1 cellular context compared by ENCODE assay signal in the genomic region with DNA sequence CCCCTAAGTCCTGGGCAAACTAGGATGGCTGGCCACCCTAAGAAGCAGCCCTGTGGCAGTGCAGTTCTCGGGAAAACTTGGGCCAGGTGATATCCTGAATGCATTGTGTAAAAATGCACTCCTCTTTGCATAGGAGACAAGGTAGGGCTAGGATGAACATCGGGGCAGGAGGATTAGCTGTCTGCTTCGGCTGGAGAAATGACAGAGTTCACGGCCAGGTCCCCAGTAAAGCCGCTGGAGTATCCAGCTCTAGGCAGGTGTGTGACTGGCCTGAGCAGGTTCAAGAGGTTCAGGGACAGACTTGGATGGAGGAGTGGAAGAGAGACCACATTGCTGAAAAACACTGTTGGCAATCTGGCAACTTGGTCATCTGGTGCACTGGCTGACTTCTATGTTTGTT.
TF ChIP-seq lines count a peak whose summit lies in the region.

No MANE protein-coding gene starts in this region.

TF ChIP-seq in HepG2, 621 proteins besides CTCF, POLR2A, EP300 and RAD21:
- TF ChIP-seq FOXC1 (CRISPR knock-in tag; IDR thresholded peaks at IDR 0.05; ENCODE audit: borderline replicate concordance) (no peak), CENPX (CRISPR knock-in tag; IDR thresholded peaks at IDR 0.05) (no peak), SP140L (CRISPR knock-in tag; IDR thresholded peaks at IDR 0.05; ENCODE audit: borderline replicate concordance) (no peak), MZF1 (CRISPR knock-in tag; IDR thresholded peaks at IDR 0.05; ENCODE audit: borderline replicate concordance) (no peak), XBP1 (CRISPR knock-in tag; IDR thresholded peaks at IDR 0.05) (no peak), ZC3H13 (CRISPR knock-in tag; IDR thresholded peaks at IDR 0.05) (no peak), ZFP37 (CRISPR knock-in tag; IDR thresholded peaks at IDR 0.05; ENCODE audit: borderline replicate concordance) (no peak), ZNF30 (CRISPR knock-in tag; IDR thresholded peaks at IDR 0.05) (no peak), ZNF775 (CRISPR knock-in tag; IDR thresholded peaks at IDR 0.05; ENCODE audit: borderline replicate concordance) (no peak)
- TF ChIP-seq, protein P1, sequence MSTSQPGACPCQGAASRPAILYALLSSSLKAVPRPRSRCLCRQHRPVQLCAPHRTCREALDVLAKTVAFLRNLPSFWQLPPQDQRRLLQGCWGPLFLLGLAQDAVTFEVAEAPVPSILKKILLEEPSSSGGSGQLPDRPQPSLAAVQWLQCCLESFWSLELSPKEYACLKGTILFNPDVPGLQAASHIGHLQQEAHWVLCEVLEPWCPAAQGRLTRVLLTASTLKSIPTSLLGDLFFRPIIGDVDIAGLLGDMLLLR (CRISPR knock-in tag; IDR thresholded peaks at IDR 0.05), result no peak
- TF ChIP-seq, protein P2, sequence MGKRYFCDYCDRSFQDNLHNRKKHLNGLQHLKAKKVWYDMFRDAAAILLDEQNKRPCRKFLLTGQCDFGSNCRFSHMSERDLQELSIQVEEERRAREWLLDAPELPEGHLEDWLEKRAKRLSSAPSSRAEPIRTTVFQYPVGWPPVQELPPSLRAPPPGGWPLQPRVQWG (CRISPR knock-in tag; IDR thresholded peaks at IDR 0.05; ENCODE audit: borderline replicate concordance, low read depth), result no peak
- TF ChIP-seq, protein P3, sequence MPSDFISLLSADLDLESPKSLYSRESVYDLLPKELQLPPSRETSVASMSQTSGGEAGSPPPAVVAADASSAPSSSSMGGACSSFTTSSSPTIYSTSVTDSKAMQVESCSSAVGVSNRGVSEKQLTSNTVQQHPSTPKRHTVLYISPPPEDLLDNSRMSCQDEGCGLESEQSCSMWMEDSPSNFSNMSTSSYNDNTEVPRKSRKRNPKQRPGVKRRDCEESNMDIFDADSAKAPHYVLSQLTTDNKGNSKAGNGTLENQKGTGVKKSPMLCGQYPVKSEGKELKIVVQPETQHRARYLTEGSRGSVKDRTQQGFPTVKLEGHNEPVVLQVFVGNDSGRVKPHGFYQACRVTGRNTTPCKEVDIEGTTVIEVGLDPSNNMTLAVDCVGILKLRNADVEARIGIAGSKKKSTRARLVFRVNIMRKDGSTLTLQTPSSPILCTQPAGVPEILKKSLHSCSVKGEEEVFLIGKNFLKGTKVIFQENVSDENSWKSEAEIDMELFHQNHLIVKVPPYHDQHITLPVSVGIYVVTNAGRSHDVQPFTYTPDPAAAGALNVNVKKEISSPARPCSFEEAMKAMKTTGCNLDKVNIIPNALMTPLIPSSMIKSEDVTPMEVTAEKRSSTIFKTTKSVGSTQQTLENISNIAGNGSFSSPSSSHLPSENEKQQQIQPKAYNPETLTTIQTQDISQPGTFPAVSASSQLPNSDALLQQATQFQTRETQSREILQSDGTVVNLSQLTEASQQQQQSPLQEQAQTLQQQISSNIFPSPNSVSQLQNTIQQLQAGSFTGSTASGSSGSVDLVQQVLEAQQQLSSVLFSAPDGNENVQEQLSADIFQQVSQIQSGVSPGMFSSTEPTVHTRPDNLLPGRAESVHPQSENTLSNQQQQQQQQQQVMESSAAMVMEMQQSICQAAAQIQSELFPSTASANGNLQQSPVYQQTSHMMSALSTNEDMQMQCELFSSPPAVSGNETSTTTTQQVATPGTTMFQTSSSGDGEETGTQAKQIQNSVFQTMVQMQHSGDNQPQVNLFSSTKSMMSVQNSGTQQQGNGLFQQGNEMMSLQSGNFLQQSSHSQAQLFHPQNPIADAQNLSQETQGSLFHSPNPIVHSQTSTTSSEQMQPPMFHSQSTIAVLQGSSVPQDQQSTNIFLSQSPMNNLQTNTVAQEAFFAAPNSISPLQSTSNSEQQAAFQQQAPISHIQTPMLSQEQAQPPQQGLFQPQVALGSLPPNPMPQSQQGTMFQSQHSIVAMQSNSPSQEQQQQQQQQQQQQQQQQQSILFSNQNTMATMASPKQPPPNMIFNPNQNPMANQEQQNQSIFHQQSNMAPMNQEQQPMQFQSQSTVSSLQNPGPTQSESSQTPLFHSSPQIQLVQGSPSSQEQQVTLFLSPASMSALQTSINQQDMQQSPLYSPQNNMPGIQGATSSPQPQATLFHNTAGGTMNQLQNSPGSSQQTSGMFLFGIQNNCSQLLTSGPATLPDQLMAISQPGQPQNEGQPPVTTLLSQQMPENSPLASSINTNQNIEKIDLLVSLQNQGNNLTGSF (CRISPR knock-in tag; IDR thresholded peaks at IDR 0.05), result no peak
- TF ChIP-seq, protein P4, sequence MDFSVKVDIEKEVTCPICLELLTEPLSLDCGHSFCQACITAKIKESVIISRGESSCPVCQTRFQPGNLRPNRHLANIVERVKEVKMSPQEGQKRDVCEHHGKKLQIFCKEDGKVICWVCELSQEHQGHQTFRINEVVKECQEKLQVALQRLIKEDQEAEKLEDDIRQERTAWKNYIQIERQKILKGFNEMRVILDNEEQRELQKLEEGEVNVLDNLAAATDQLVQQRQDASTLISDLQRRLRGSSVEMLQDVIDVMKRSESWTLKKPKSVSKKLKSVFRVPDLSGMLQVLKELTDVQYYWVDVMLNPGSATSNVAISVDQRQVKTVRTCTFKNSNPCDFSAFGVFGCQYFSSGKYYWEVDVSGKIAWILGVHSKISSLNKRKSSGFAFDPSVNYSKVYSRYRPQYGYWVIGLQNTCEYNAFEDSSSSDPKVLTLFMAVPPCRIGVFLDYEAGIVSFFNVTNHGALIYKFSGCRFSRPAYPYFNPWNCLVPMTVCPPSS (IDR thresholded peaks at IDR 0.05), result no peak
- TF ChIP-seq, protein P5, sequence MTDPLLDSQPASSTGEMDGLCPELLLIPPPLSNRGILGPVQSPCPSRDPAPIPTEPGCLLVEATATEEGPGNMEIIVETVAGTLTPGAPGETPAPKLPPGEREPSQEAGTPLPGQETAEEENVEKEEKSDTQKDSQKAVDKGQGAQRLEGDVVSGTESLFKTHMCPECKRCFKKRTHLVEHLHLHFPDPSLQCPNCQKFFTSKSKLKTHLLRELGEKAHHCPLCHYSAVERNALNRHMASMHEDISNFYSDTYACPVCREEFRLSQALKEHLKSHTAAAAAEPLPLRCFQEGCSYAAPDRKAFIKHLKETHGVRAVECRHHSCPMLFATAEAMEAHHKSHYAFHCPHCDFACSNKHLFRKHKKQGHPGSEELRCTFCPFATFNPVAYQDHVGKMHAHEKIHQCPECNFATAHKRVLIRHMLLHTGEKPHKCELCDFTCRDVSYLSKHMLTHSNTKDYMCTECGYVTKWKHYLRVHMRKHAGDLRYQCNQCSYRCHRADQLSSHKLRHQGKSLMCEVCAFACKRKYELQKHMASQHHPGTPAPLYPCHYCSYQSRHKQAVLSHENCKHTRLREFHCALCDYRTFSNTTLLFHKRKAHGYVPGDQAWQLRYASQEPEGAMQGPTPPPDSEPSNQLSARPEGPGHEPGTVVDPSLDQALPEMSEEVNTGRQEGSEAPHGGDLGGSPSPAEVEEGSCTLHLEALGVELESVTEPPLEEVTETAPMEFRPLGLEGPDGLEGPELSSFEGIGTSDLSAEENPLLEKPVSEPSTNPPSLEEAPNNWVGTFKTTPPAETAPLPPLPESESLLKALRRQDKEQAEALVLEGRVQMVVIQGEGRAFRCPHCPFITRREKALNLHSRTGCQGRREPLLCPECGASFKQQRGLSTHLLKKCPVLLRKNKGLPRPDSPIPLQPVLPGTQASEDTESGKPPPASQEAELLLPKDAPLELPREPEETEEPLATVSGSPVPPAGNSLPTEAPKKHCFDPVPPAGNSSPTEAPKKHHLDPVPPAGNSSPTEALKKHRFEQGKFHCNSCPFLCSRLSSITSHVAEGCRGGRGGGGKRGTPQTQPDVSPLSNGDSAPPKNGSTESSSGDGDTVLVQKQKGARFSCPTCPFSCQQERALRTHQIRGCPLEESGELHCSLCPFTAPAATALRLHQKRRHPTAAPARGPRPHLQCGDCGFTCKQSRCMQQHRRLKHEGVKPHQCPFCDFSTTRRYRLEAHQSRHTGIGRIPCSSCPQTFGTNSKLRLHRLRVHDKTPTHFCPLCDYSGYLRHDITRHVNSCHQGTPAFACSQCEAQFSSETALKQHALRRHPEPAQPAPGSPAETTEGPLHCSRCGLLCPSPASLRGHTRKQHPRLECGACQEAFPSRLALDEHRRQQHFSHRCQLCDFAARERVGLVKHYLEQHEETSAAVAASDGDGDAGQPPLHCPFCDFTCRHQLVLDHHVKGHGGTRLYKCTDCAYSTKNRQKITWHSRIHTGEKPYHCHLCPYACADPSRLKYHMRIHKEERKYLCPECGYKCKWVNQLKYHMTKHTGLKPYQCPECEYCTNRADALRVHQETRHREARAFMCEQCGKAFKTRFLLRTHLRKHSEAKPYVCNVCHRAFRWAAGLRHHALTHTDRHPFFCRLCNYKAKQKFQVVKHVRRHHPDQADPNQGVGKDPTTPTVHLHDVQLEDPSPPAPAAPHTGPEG (CRISPR knock-in tag; IDR thresholded peaks at IDR 0.05), result no peak
- TF ChIP-seq, protein P6, sequence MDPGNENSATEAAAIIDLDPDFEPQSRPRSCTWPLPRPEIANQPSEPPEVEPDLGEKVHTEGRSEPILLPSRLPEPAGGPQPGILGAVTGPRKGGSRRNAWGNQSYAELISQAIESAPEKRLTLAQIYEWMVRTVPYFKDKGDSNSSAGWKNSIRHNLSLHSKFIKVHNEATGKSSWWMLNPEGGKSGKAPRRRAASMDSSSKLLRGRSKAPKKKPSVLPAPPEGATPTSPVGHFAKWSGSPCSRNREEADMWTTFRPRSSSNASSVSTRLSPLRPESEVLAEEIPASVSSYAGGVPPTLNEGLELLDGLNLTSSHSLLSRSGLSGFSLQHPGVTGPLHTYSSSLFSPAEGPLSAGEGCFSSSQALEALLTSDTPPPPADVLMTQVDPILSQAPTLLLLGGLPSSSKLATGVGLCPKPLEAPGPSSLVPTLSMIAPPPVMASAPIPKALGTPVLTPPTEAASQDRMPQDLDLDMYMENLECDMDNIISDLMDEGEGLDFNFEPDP (CRISPR knock-in tag; conservative IDR thresholded peaks at IDR 0.05), result no peak
- TF ChIP-seq, protein P7, sequence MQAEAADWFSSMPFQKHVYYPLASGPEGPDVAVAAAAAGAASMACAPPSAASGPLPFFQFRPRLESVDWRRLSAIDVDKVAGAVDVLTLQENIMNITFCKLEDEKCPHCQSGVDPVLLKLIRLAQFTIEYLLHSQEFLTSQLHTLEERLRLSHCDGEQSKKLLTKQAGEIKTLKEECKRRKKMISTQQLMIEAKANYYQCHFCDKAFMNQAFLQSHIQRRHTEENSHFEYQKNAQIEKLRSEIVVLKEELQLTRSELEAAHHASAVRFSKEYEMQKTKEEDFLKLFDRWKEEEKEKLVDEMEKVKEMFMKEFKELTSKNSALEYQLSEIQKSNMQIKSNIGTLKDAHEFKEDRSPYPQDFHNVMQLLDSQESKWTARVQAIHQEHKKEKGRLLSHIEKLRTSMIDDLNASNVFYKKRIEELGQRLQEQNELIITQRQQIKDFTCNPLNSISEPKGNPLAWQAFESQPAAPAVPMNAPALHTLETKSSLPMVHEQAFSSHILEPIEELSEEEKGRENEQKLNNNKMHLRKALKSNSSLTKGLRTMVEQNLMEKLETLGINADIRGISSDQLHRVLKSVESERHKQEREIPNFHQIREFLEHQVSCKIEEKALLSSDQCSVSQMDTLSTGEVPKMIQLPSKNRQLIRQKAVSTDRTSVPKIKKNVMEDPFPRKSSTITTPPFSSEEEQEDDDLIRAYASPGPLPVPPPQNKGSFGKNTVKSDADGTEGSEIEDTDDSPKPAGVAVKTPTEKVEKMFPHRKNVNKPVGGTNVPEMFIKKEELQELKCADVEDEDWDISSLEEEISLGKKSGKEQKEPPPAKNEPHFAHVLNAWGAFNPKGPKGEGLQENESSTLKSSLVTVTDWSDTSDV (CRISPR knock-in tag; IDR thresholded peaks at IDR 0.05), result no peak
- TF ChIP-seq, protein P8, sequence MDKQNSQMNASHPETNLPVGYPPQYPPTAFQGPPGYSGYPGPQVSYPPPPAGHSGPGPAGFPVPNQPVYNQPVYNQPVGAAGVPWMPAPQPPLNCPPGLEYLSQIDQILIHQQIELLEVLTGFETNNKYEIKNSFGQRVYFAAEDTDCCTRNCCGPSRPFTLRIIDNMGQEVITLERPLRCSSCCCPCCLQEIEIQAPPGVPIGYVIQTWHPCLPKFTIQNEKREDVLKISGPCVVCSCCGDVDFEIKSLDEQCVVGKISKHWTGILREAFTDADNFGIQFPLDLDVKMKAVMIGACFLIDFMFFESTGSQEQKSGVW (CRISPR knock-in tag; IDR thresholded peaks at IDR 0.05; ENCODE audit: borderline replicate concordance), result no peak
- TF ChIP-seq, protein P9, sequence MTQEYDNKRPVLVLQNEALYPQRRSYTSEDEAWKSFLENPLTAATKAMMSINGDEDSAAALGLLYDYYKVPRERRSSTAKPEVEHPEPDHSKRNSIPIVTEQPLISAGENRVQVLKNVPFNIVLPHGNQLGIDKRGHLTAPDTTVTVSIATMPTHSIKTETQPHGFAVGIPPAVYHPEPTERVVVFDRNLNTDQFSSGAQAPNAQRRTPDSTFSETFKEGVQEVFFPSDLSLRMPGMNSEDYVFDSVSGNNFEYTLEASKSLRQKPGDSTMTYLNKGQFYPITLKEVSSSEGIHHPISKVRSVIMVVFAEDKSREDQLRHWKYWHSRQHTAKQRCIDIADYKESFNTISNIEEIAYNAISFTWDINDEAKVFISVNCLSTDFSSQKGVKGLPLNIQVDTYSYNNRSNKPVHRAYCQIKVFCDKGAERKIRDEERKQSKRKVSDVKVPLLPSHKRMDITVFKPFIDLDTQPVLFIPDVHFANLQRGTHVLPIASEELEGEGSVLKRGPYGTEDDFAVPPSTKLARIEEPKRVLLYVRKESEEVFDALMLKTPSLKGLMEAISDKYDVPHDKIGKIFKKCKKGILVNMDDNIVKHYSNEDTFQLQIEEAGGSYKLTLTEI (CRISPR knock-in tag; conservative IDR thresholded peaks at IDR 0.05), result no peak
